17 cellular contexts compared by ENCODE assay signal in genomic region chr1:92367496-92367895, GRCh38.
DNase-seq lines count a peak whose midpoint lies in the region; ATAC-seq and TF ChIP-seq lines count a peak whose summit lies in the region.
"Had no signal": no experiment of that assay in that cellular context is flagged by ENCODE, and none has a peak within 500 bp of the region (broad histone marks: within the 10 kb centered on the region; RNA-seq: fewer than 3 reads in every experiment).

No MANE protein-coding gene starts in this region.

- H3K4me3 Mint-ChIP-seq in T-cell = peak overlapping the region in 2 of 3 donors; percentile 7 to 13
- H3K4me3 Mint-ChIP-seq in neural crest cell = no peak overlapping the region

- H3K27ac Mint-ChIP-seq in T-cell (peak overlapping the region in 1 of 2 donors; percentile 56), neural crest cell (ENCODE audit: unreplicated experiment) (peak overlapping the region; percentile 16)

- CTCF ChIA-PET in T-cell (lab: Charles Lee) = interaction anchor here in 1 of 2 donors (1.6 kb wide), 1 partner anchor 57 kb away, joined by 3 read pairs; no protein-coding TSS in a partner anchor

- no peaks in the 10 kb centered on the region for H3K27me3 Mint-ChIP-seq in T-cell
- H3K27me3 Mint-ChIP-seq in neural crest cell (ENCODE audit: low read depth) = no peaks in the 10 kb centered on the region

- ATAC-seq in activated CD4-positive, CD25-positive, alpha-beta regulatory T cell treated with anti-CD3 and anti-CD28 coated beads, Interleukin-2, amount 50 U/mL, for 24 hours = peak; percentile 25 to 36
- ATAC-seq in HG02678 (IDR thresholded peaks at IDR 0.05; ENCODE audit: unreplicated experiment) = peak; percentile 49
- ATAC-seq in T-cell (replicated peaks in 1 of 4) = peak in 3 of 4 experiments; percentile 38 to 65 (median 49)
- no peak for ATAC-seq in GM19023 (IDR thresholded peaks at IDR 0.05; ENCODE audit: unreplicated experiment)
- ATAC-seq: foreskin keratinocyte, HCT116 had no signal

- no peak for TF ChIP-seq CTCF in neural crest cell (conservative IDR thresholded peaks at IDR 0.05)

- peaks cover 29% of the 10 kb centered on the region for H3K36me3 Mint-ChIP-seq in T-cell
- H3K36me3 Mint-ChIP-seq in neural crest cell (ENCODE audit: low read depth) = peaks cover 7% of the 10 kb centered on the region

- POLR2A ChIA-PET in T-cell (lab: Charles Lee) = no interaction called here

- no peaks in the 10 kb centered on the region for H3K9me3 Mint-ChIP-seq in T-cell
- H3K9me3 Mint-ChIP-seq in neural crest cell = no peaks in the 10 kb centered on the region

- no peak for DNase-seq in activated CD4-positive, CD25-positive, alpha-beta regulatory T cell (lab: John Stamatoyannopoulos, UW)
- DNase-seq in T-cell = no peak
- DNase-seq in neural crest cell (ENCODE audit: low read depth, low spot score) = no peak
- DNase-seq in DMS53 (lab: John Stamatoyannopoulos, UW) = no peak
- no peak for DNase-seq in NCI-H1092 (lab: John Stamatoyannopoulos, UW)
- DNase-seq: activated CD4-positive, alpha-beta T cell treated with anti-CD3 and anti-CD28 coated beads, Interleukin-2, amount 50 U/mL, for 1 hour; activated naive CD4-positive, alpha-beta T cell treated with Interleukin-2 at 50 U/mL for 16 hours; COR-L47; foreskin keratinocyte; NCI-H446; ovary; spleen; testis had no signal

- H3K4me1 Mint-ChIP-seq in T-cell (peaks cover 45 to 56% (median 50%) of the 10 kb centered on the region in 3 donors), neural crest cell (no peaks in the 10 kb centered on the region)
